ENCODE assay signal across 8 cellular contexts in genomic region chr7:133853706-133854276, GRCh38.
DNase-seq lines count a peak whose midpoint lies in the region; ATAC-seq and TF ChIP-seq lines count a peak whose summit lies in the region.

No MANE protein-coding gene starts in this region.

- H3K27ac ChIP-seq in C4-2B: no peak overlapping the region
- no peak overlapping the region for H3K27ac ChIP-seq in body of pancreas
- H3K27ac ChIP-seq in lower lobe of right lung: no peak overlapping the region

- H3K4me1 ChIP-seq in body of pancreas: peaks cover 17% of the 10 kb centered on the region
- H3K4me1 ChIP-seq in lower lobe of right lung: no peaks in the 10 kb centered on the region

- peak; percentile 84 for TF ChIP-seq CTCF in C4-2B (conservative IDR thresholded peaks at IDR 0.05)
- peak in 6 of 7 experiments; percentile 14 to 58 (median 48) for TF ChIP-seq CTCF in body of pancreas (IDR thresholded peaks at IDR 0.05)
- TF ChIP-seq CTCF in lower lobe of right lung (IDR thresholded peaks at IDR 0.05): peak; percentile 16

- WGBS in body of pancreas, 2 donors: 65 to 67% methylated on average over 5 to 6 of the region's 6 CpGs

- DNase-seq in NCI-H526 (lab: John Stamatoyannopoulos, UW): peak; percentile 72 to 86
- peak; percentile 31 to 53 (median 40) for DNase-seq in body of pancreas
- DNase-seq in lower lobe of right lung: peak; percentile 41
- no peak for DNase-seq in cerebellar nuclear complex (lab: John Stamatoyannopoulos, UW)
- DNase-seq in stimulated activated CD4-positive, alpha-beta T cell treated with anti-CD3 and anti-CD28 coated beads, Interleukin-12 subunit alpha, Interleukin-12 subunit beta, amount 100 ng/mL, for 4 hours: no peak

- H3K36me3 ChIP-seq in body of pancreas (replicated peaks in 1 of 2; ENCODE audit: insufficient read depth in 1 of 2, low read depth in 2 of 2): no peaks in the 10 kb centered on the region
- H3K36me3 ChIP-seq in lower lobe of right lung: no peaks in the 10 kb centered on the region

- TF ChIP-seq POLR2A in body of pancreas (IDR thresholded peaks at IDR 0.05): no peak

- ATAC-seq in GM18502 (IDR thresholded peaks at IDR 0.05; ENCODE audit: poor library complexity, unreplicated experiment): peak; percentile 82
- ATAC-seq in HG03196 (IDR thresholded peaks at IDR 0.05; ENCODE audit: unreplicated experiment): peak; percentile 80
- peak; percentile 77 for ATAC-seq in body of pancreas
- peak; percentile 80 for ATAC-seq in lower lobe of right lung

- intact Hi-C loops in body of pancreas (cut with DNase I): no loop called here
- intact Hi-C loops in lower lobe of right lung (cut with DNase I): no loop called here

- H3K9me3 ChIP-seq in body of pancreas: no peaks in the 10 kb centered on the region
- H3K9me3 ChIP-seq in lower lobe of right lung: no peaks in the 10 kb centered on the region

- H3K4me3 ChIP-seq in body of pancreas: no peak overlapping the region
- no peak overlapping the region for H3K4me3 ChIP-seq in lower lobe of right lung

- H3K27me3 ChIP-seq in body of pancreas: no peaks in the 10 kb centered on the region
- no peaks in the 10 kb centered on the region for H3K27me3 ChIP-seq in lower lobe of right lung (ENCODE audit: low read depth)

Comparison
In these comparisons a context has a peak if more than half of its experiments do, and no peak if none do; other contexts are left out.
1. CTCF ChIP-seq: peak in every context shown above with its lines; median percentile 84 in C4-2B; 48 in body of pancreas; 16 in lower lobe of right lung.
2. DNase-seq: peak in NCI-H526 (2 of 2), body of pancreas (4 of 4) and lower lobe of right lung (single experiment); none in cerebellar nuclear complex (0 of 2) and stimulated activated CD4-positive, alpha-beta T cell treated with anti-CD3 and anti-CD28 coated beads, Interleukin-12 subunit alpha, Interleukin-12 subunit beta, amount 100 ng/mL, for 4 hours (single experiment).
3. Peak in every context shown above with its lines, with median percentiles within 50 percentile points of each other: ATAC-seq.